In the genomic region with DNA sequence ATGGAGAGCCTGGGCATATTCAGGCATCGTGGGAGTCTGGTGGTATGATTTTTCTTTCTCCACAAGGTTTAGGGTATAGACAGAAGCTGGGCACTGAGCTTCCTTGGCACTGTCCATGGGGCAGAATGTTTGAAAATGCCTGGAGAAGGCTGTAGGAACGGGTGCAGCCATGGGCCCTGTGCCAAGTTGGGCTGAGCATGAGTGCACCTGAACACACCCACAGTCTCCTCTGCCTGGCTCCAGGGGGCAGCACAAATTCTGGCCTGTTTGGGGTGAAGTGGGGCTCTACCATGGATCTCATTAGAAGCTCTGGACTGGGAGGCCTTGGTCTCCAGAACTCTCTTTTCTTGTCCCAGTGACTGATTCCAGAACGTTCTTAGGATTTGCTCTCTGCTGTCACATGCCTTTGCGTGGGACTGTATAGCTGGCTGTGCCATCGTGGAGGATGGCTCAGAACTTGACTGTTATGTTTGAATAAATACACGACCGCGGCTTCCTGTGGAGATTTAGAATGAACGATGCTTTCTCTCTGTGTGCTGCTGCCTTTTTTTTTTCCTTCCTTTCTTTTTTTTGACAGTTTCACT, we compare ENCODE assay signal across 8 cellular contexts.
A peak's percentile ranks its signal among the peaks of the same experiment; 100 is the strongest.
DNase-seq lines count a peak whose midpoint lies in the region; ATAC-seq and TF ChIP-seq lines count a peak whose summit lies in the region.

No MANE protein-coding gene starts in this region.

- peak; percentile 40; the same call in 1 of the 2 replicates for ATAC-seq in HCT116
- peak; percentile 14 for ATAC-seq in mucosa of descending colon

- no peak overlapping the region for H2AFZ ChIP-seq in HCT116 (ENCODE audit: low read depth, low read length, poor library complexity, severe bottlenecking)

- peak; percentile 31 for TF ChIP-seq RAD21 in HCT116 (IDR thresholded peaks at IDR 0.05; ENCODE audit: low read depth)

- RAD21 ChIA-PET in HCT116 (lab: Charles Lee; ENCODE audit: low non-redundant PET in 1 of 2, low total read pairs in 2 of 2, uncharacterized antibody in 2 of 2, unreplicated experiment in 2 of 2) = no interaction called here

- peaks cover 4% of the 10 kb centered on the region for H3K36me3 Mint-ChIP-seq in activated T-helper 2 cell treated with anti-CD3 and anti-CD28 coated beads, Interferon-gamma antibody, Interleukin-2, Interleukin-4, amounts not matched to agents 10 μg/mL and 5 μg/mL and 100 μg/mL, durations not matched to agents 14 hours and 24 hours and 36 hours (ENCODE audit: low read depth)

- H4K20me1 ChIP-seq in HCT116 (ENCODE audit: insufficient read depth) = no peaks in the 10 kb centered on the region

- no peaks in the 10 kb centered on the region for H3K27me3 Mint-ChIP-seq in activated T-helper 2 cell treated with anti-CD3 and anti-CD28 coated beads, Interferon-gamma antibody, Interleukin-2, Interleukin-4, amounts not matched to agents 10 μg/mL and 5 μg/mL and 100 μg/mL, durations not matched to agents 14 hours and 24 hours and 36 hours (ENCODE audit: low read depth)

- H3K4me3 Mint-ChIP-seq in activated T-helper 2 cell treated with anti-CD3 and anti-CD28 coated beads, Interferon-gamma antibody, Interleukin-2, Interleukin-4, amounts not matched to agents 10 μg/mL and 5 μg/mL and 100 μg/mL, durations not matched to agents 14 hours and 24 hours and 36 hours (ENCODE audit: low read depth) = no peak overlapping the region

- intact Hi-C loops in HCT116 (cut with micrococcal nuclease) (no loop called here), mucosa of descending colon (cut with DNase I, micrococcal nuclease) (no loop called here)
- intact Hi-C loops in activated T-helper 2 cell treated with anti-CD3 and anti-CD28 coated beads, Interferon-gamma antibody, Interleukin-2, Interleukin-4, amounts not matched to agents 10 μg/mL and 5 μg/mL and 100 μg/mL, durations not matched to agents 14 hours and 24 hours and 36 hours (cut with micrococcal nuclease) = no loop called here

- H3K27ac Mint-ChIP-seq in activated T-helper 2 cell treated with anti-CD3 and anti-CD28 coated beads, Interferon-gamma antibody, Interleukin-2, Interleukin-4, amounts not matched to agents 10 μg/mL and 5 μg/mL and 100 μg/mL, durations not matched to agents 14 hours and 24 hours and 36 hours = no peak overlapping the region

- H3K27me3 ChIP-seq in HCT116 (ENCODE audit: insufficient read depth, low read length) = no peaks in the 10 kb centered on the region

- TF ChIP-seq CTCF in AG09319 (IDR thresholded peaks at IDR 0.05; ENCODE audit: low read depth, low read length) = peak; percentile 33
- peak in 2 of 3 experiments; percentile 38 to 52; a peak in 4 of 6 replicates for TF ChIP-seq CTCF in HCT116 (IDR thresholded peaks at IDR 0.05 in 2 of 3, conservative IDR thresholded peaks at IDR 0.05 in 1 of 3; ENCODE audit: borderline replicate concordance in 1 of 3, insufficient read depth in 1 of 3, low read depth in 2 of 3, low read length in 2 of 3)
- TF ChIP-seq CTCF in mucosa of descending colon (IDR thresholded peaks at IDR 0.05) = no peak

- no peak overlapping the region for H3K4me2 ChIP-seq in HCT116 (ENCODE audit: low read length)

- DNase-seq in AG09319 (ENCODE audit: extremely low read depth, low read depth) (no peak), HCT116 (ENCODE audit: low read depth, low spot score) (no peak), mucosa of descending colon (peak; percentile 61 to 69 (median 67)), D341Med (ENCODE audit: low spot score) (no peak), NOMO-1 treated with DMSO at 0.1 percent for 48 hours (lab: John Stamatoyannopoulos, UW; ENCODE audit: unreplicated experiment) (no peak), epidermal melanocyte (ENCODE audit: insufficient read length, low spot score) (no peak)
- DNase-seq in activated T-helper 2 cell treated with anti-CD3 and anti-CD28 coated beads, Interferon-gamma antibody, Interleukin-2, Interleukin-4, amounts not matched to agents 10 μg/mL and 5 μg/mL and 100 μg/mL, durations not matched to agents 14 hours and 24 hours and 36 hours (ENCODE audit: low spot score) = no peak

- POLR2A ChIA-PET in HCT116 (lab: Charles Lee) = interaction anchor here (0.7 kb wide), 1 partner anchor 506 kb away, joined by 3 read pairs; no protein-coding TSS in a partner anchor

- H3K9me3 Mint-ChIP-seq in activated T-helper 2 cell treated with anti-CD3 and anti-CD28 coated beads, Interferon-gamma antibody, Interleukin-2, Interleukin-4, amounts not matched to agents 10 μg/mL and 5 μg/mL and 100 μg/mL, durations not matched to agents 14 hours and 24 hours and 36 hours = no peaks in the 10 kb centered on the region

- BruUV-seq in HCT116 (replicated peaks; lab: Mats Ljungman, UMichigan) = no TSS peak

- H3K4me1 ChIP-seq in HCT116 (ENCODE audit: control insufficient read depth in 1 of 2, insufficient read depth in 2 of 2, low read length in 2 of 2) (peaks cover 10 to 28% of the 10 kb centered on the region in 2 experiments), mucosa of descending colon (ENCODE audit: low read depth) (peaks cover 30% of the 10 kb centered on the region)

- H3K9ac ChIP-seq in HCT116 (ENCODE audit: low read length) = no peak overlapping the region

- CTCF ChIA-PET in HCT116 (lab: Charles Lee) = interaction anchor here (1.4 kb wide), 1 partner anchor 44 kb away, joined by 3 read pairs; no protein-coding TSS in a partner anchor

- H3K27ac ChIP-seq in HCT116 (ENCODE audit: low read depth, low read length) = no peak overlapping the region
- peak overlapping the region; percentile 32 for H3K27ac ChIP-seq in angular gyrus (ENCODE audit: low read depth, low read length)

- H3K4me3 ChIP-seq in HCT116 (replicated peaks in 1 of 2; ENCODE audit: low read depth in 1 of 2, low read length in 2 of 2) (no peak overlapping the region), mucosa of descending colon (no peak overlapping the region)

- H3K9me2 ChIP-seq in HCT116 (ENCODE audit: insufficient read depth) = no peaks in the 10 kb centered on the region

- H3K9me3 ChIP-seq in HCT116 (ENCODE audit: control insufficient read depth in 1 of 2, insufficient read depth in 1 of 2, low read depth in 1 of 2, low read length in 2 of 2) = no peaks in the 10 kb centered on the region
- H3K9me3 ChIP-seq in mucosa of descending colon = no peaks in the 10 kb centered on the region

- H3K36me3 ChIP-seq in HCT116 (ENCODE audit: control insufficient read depth in 1 of 2, insufficient read depth in 2 of 2, low read length in 2 of 2) (peaks cover 0 to 4% of the 10 kb centered on the region in 2 experiments; a peak in 2 of 4 replicates), mucosa of descending colon (ENCODE audit: low read depth) (peaks cover 7% of the 10 kb centered on the region)

- H3K4me1 Mint-ChIP-seq in activated T-helper 2 cell treated with anti-CD3 and anti-CD28 coated beads, Interferon-gamma antibody, Interleukin-2, Interleukin-4, amounts not matched to agents 10 μg/mL and 5 μg/mL and 100 μg/mL, durations not matched to agents 14 hours and 24 hours and 36 hours (ENCODE audit: low read depth) = peaks cover 4% of the 10 kb centered on the region

- no peak for TF ChIP-seq POLR2A in HCT116 (IDR thresholded peaks at IDR 0.05; ENCODE audit: borderline replicate concordance, extremely low read depth, insufficient read depth, insufficient read length)

- no peaks in the 10 kb centered on the region for H3K79me2 ChIP-seq in HCT116 (ENCODE audit: insufficient read depth, low read length)

TF ChIP-seq in HCT116, 20 proteins besides CTCF, POLR2A, EP300 and RAD21:
- no peak for TF ChIP-seq POLR2AphosphoS5 (IDR thresholded peaks at IDR 0.05; ENCODE audit: low read depth, low read length)
- TF ChIP-seq, protein P1, sequence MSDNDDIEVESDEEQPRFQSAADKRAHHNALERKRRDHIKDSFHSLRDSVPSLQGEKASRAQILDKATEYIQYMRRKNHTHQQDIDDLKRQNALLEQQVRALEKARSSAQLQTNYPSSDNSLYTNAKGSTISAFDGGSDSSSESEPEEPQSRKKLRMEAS (IDR thresholded peaks at IDR 0.05) = no peak
- TF ChIP-seq YY1 (IDR thresholded peaks at IDR 0.05; ENCODE audit: extremely low read depth, insufficient replicate concordance, low read depth, low read length) = no peak
- no peak for TF ChIP-seq EGR1 (IDR thresholded peaks at IDR 0.05; ENCODE audit: low read depth)
- TF ChIP-seq, protein P2, sequence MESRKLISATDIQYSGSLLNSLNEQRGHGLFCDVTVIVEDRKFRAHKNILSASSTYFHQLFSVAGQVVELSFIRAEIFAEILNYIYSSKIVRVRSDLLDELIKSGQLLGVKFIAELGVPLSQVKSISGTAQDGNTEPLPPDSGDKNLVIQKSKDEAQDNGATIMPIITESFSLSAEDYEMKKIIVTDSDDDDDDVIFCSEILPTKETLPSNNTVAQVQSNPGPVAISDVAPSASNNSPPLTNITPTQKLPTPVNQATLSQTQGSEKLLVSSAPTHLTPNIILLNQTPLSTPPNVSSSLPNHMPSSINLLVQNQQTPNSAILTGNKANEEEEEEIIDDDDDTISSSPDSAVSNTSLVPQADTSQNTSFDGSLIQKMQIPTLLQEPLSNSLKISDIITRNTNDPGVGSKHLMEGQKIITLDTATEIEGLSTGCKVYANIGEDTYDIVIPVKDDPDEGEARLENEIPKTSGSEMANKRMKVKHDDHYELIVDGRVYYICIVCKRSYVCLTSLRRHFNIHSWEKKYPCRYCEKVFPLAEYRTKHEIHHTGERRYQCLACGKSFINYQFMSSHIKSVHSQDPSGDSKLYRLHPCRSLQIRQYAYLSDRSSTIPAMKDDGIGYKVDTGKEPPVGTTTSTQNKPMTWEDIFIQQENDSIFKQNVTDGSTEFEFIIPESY (IDR thresholded peaks at IDR 0.05; ENCODE audit: extremely low read depth, insufficient replicate concordance, low read length) = no peak
- TF ChIP-seq SRF (IDR thresholded peaks at IDR 0.05; ENCODE audit: low read depth) = no peak
- TF ChIP-seq ELF1 (IDR thresholded peaks at IDR 0.05; ENCODE audit: borderline replicate concordance, low read depth) = no peak
- no peak for TF ChIP-seq CEBPB (IDR thresholded peaks at IDR 0.05; ENCODE audit: low read depth)
- TF ChIP-seq TCF7L2 (IDR thresholded peaks at IDR 0.05; ENCODE audit: borderline replicate concordance, extremely low read depth, insufficient read depth, insufficient read length) = no peak
- no peak for TF ChIP-seq ZFX (IDR thresholded peaks at IDR 0.05)
- no peak for TF ChIP-seq JUND (IDR thresholded peaks at IDR 0.05)
- TF ChIP-seq FOSL1 (IDR thresholded peaks at IDR 0.05; ENCODE audit: low read depth) = no peak
- TF ChIP-seq EZH2 (IDR thresholded peaks at IDR 0.05) = no peak
TF ChIP-seq in HCT116: peak in this region for 0.

Comparison
In these comparisons a context has a peak if more than half of its experiments do, and no peak if none do; other contexts are left out.
1. DNase-seq: peak in mucosa of descending colon (3 of 3); none in AG09319 (single experiment), HCT116 (single experiment), D341Med (single experiment), activated T-helper 2 cell treated with anti-CD3 and anti-CD28 coated beads, Interferon-gamma antibody, Interleukin-2, Interleukin-4, amounts not matched to agents 10 μg/mL and 5 μg/mL and 100 μg/mL, durations not matched to agents 14 hours and 24 hours and 36 hours (single experiment), NOMO-1 treated with DMSO at 0.1 percent for 48 hours (single experiment) and epidermal melanocyte (single experiment).